10 cellular contexts compared by ENCODE assay signal in genomic region chr16:11089504-11090124, GRCh38.
DNase-seq lines count a peak whose midpoint lies in the region; ATAC-seq and TF ChIP-seq lines count a peak whose summit lies in the region.
"Had no signal": no experiment of that assay in that cellular context is flagged by ENCODE, and none has a peak within 500 bp of the region (broad histone marks: within the 10 kb centered on the region; RNA-seq: fewer than 3 reads in every experiment).

No MANE protein-coding gene starts in this region.

- DNase-seq in ELR (ENCODE audit: low read depth) (peak; percentile 58), fibroblast of lung (ENCODE audit: low read depth in 2 of 2) (peak; percentile 62 to 100), ovary (peak; percentile 55 to 84 (median 73)), iPS-NIHi7 (ENCODE audit: extremely low spot score) (no peak), NCI-H2171 treated with DMSO at 0.1 percent for 48 hours (lab: John Stamatoyannopoulos, UW) (no peak)
- DNase-seq: amygdala, NCI-H1092 treated with DMSO at 0.1 percent for 48 hours had no signal

- H3K27me3 ChIP-seq in OCI-LY1 (ENCODE audit: insufficient read depth, low read length) (no peaks in the 10 kb centered on the region), fibroblast of lung (ENCODE audit: control insufficient read depth, insufficient read depth, low read length) (no peaks in the 10 kb centered on the region), ovary (no peaks in the 10 kb centered on the region)

- H3K4me3 ChIP-seq in OCI-LY1 (ENCODE audit: low read depth, low read length, poor library complexity, severe bottlenecking) (no peak overlapping the region), fibroblast of lung (replicated peaks in 1 of 4; ENCODE audit: control extremely low read depth in 1 of 4, insufficient read depth in 1 of 4, low read depth in 3 of 4, low read length in 4 of 4) (no peak overlapping the region), ovary (no peak overlapping the region)

- peaks cover 6% of the 10 kb centered on the region; the same call in 1 of the 2 replicates for H3K36me3 ChIP-seq in OCI-LY1 (ENCODE audit: insufficient read depth, low read length)
- no peaks in the 10 kb centered on the region for H3K36me3 ChIP-seq in fibroblast of lung (ENCODE audit: control insufficient read depth, insufficient read depth, low read length)
- H3K36me3 ChIP-seq in ovary: no peaks in the 10 kb centered on the region

- H3K79me2 ChIP-seq in OCI-LY1 (ENCODE audit: insufficient read depth, low read length) (no peaks in the 10 kb centered on the region), fibroblast of lung (ENCODE audit: control insufficient read depth, insufficient read depth, low read length) (no peaks in the 10 kb centered on the region)

- H3K9ac ChIP-seq in OCI-LY1 (ENCODE audit: low read length): no peak overlapping the region
- H3K9ac ChIP-seq in fibroblast of lung (ENCODE audit: insufficient read depth, low read length): peak overlapping the region; percentile 28

- peaks cover 71% of the 10 kb centered on the region for H3K4me1 ChIP-seq in OCI-LY1 (ENCODE audit: insufficient read depth, low read length, severe bottlenecking)
- peaks cover 52% of the 10 kb centered on the region for H3K4me1 ChIP-seq in fibroblast of lung (ENCODE audit: control insufficient read depth, extremely low read depth, insufficient read depth, low read length)
- H3K4me1 ChIP-seq in ovary (ENCODE audit: insufficient read depth): peaks cover 21% of the 10 kb centered on the region

- H3K27ac ChIP-seq in OCI-LY1 (ENCODE audit: low read depth, low read length, poor library complexity, severe bottlenecking) (peak overlapping the region; percentile 76), fibroblast of lung (ENCODE audit: insufficient read depth, low read length) (peak overlapping the region; percentile 88), ovary (peak overlapping the region in 1 of 2 donors; percentile 6)

- TF ChIP-seq POLR2A in ovary (IDR thresholded peaks at IDR 0.05): no peak

- no peak overlapping the region for H2AFZ ChIP-seq in OCI-LY1 (ENCODE audit: low read length)
- no peak overlapping the region for H2AFZ ChIP-seq in fibroblast of lung (ENCODE audit: low read length)

- intact Hi-C loops in ovary (cut with DNase I): loop anchor here in 3 of 4 donors (10.0 kb wide), 4 partner anchors 45 to 265 kb away; no protein-coding TSS in a partner anchor

- H3K9me3 ChIP-seq in OCI-LY1 (ENCODE audit: low read length) (no peaks in the 10 kb centered on the region), fibroblast of lung (ENCODE audit: control insufficient read depth, insufficient read depth, low read depth, low read length) (no peaks in the 10 kb centered on the region), ovary (no peaks in the 10 kb centered on the region)

- WGBS in ovary, 3 donors: 20 to 41% (median 22%) methylated on average over 12 of the region's 12 CpGs

- TF ChIP-seq CTCF in OCI-LY1 (IDR thresholded peaks at IDR 0.05; ENCODE audit: low read length) (no peak), fibroblast of lung (conservative IDR thresholded peaks at IDR 0.05 in 1 of 2, IDR thresholded peaks at IDR 0.05 in 1 of 2; ENCODE audit: low read depth in 1 of 2, low read length in 2 of 2) (no peak), ovary (IDR thresholded peaks at IDR 0.05) (no peak)

- 0 out of 2 replicates have a peak, but pooled peaks cover 3% of the 10 kb centered on the region for H3F3A ChIP-seq in OCI-LY1 (ENCODE audit: insufficient read depth, low read length)

- ATAC-seq in HG02938 (IDR thresholded peaks at IDR 0.05; ENCODE audit: unreplicated experiment) (no peak), GM21825 (IDR thresholded peaks at IDR 0.05; ENCODE audit: unreplicated experiment) (no peak)

- no peak overlapping the region for H3K4me2 ChIP-seq in OCI-LY1 (ENCODE audit: low read length)
- H3K4me2 ChIP-seq in fibroblast of lung (ENCODE audit: extremely low read depth, insufficient read depth, low read length): peak overlapping the region; percentile 55

- H4K20me1 ChIP-seq in OCI-LY1 (ENCODE audit: insufficient read depth, low read length) (no peaks in the 10 kb centered on the region), fibroblast of lung (ENCODE audit: control insufficient read depth, extremely low read depth, insufficient read depth, low read length) (no peaks in the 10 kb centered on the region)

- no peaks in the 10 kb centered on the region for H3K9me2 ChIP-seq in OCI-LY1 (ENCODE audit: low read depth, low read length)

- TF ChIP-seq EP300 in ovary (IDR thresholded peaks at IDR 0.05): no peak

Comparison
In these comparisons a context has a peak if more than half of its experiments do, and no peak if none do; other contexts are left out.
1. DNase-seq: peak in ELR (single experiment), fibroblast of lung (2 of 2) and ovary (5 of 5); none in iPS-NIHi7 (single experiment) and NCI-H2171 treated with DMSO at 0.1 percent for 48 hours (single experiment).